1 cellular context compared by ENCODE assay signal in genomic region chr7:130894146-130895005, GRCh38.
TF ChIP-seq lines count a peak whose summit lies in the region.

No MANE protein-coding gene starts in this region.

TF ChIP-seq in HEK293, 187 proteins besides CTCF, POLR2A, EP300 and RAD21 (continued from another document):
- TF ChIP-seq, protein P1, sequence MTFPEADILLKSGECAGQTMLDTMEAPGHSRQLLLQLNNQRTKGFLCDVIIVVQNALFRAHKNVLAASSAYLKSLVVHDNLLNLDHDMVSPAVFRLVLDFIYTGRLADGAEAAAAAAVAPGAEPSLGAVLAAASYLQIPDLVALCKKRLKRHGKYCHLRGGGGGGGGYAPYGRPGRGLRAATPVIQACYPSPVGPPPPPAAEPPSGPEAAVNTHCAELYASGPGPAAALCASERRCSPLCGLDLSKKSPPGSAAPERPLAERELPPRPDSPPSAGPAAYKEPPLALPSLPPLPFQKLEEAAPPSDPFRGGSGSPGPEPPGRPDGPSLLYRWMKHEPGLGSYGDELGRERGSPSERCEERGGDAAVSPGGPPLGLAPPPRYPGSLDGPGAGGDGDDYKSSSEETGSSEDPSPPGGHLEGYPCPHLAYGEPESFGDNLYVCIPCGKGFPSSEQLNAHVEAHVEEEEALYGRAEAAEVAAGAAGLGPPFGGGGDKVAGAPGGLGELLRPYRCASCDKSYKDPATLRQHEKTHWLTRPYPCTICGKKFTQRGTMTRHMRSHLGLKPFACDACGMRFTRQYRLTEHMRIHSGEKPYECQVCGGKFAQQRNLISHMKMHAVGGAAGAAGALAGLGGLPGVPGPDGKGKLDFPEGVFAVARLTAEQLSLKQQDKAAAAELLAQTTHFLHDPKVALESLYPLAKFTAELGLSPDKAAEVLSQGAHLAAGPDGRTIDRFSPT (tag by site-specific recombination; IDR thresholded peaks at IDR 0.05) = peak; percentile 83
- TF ChIP-seq ZNF580 (tag by site-specific recombination; IDR thresholded peaks at IDR 0.05) (no peak), ZNF639 (tag by site-specific recombination; IDR thresholded peaks at IDR 0.05) (0 out of 2 replicates have a peak, but pooled peaks have one; percentile 25), GLIS1 (tag by site-specific recombination; IDR thresholded peaks at IDR 0.05) (peak; percentile 90), ZNF10 (tag by site-specific recombination; IDR thresholded peaks at IDR 0.05) (peak; percentile 74; the same call in 1 of the 2 replicates), IKZF3 (tag by site-specific recombination; IDR thresholded peaks at IDR 0.05) (peak; percentile 45; the same call in 1 of the 2 replicates), KLF17 (tag by site-specific recombination; IDR thresholded peaks at IDR 0.05) (peak; percentile 48; the same call in 1 of the 2 replicates), ZNF311 (tag by site-specific recombination; IDR thresholded peaks at IDR 0.05; ENCODE audit: borderline replicate concordance) (no peak), OSR2 (tag by site-specific recombination; IDR thresholded peaks at IDR 0.05) (0 out of 2 replicates have a peak, but pooled peaks have one; percentile 15), ZEB2 (tag by site-specific recombination; IDR thresholded peaks at IDR 0.05) (peak; percentile 64), ZNF16 (tag by site-specific recombination; IDR thresholded peaks at IDR 0.05; ENCODE audit: low read depth) (no peak), WT1 (tag by site-specific recombination; IDR thresholded peaks at IDR 0.05) (peak; percentile 30; the same call in 1 of the 2 replicates), ZNF292 (tag by site-specific recombination; IDR thresholded peaks at IDR 0.05; ENCODE audit: borderline replicate concordance, low read depth) (no peak), SP7 (tag by site-specific recombination; IDR thresholded peaks at IDR 0.05) (peak; percentile 90), SCRT2 (tag by site-specific recombination; IDR thresholded peaks at IDR 0.05) (peak; percentile 92), ZNF366 (tag by site-specific recombination; conservative IDR thresholded peaks at IDR 0.05) (peak; percentile 68), ZNF558 (tag by site-specific recombination; IDR thresholded peaks at IDR 0.05) (no peak), ZXDB (tag by site-specific recombination; IDR thresholded peaks at IDR 0.05) (no peak), ZNF324 (tag by site-specific recombination; IDR thresholded peaks at IDR 0.05) (0 out of 2 replicates have a peak, but pooled peaks have one; percentile 22), ZIC2 (tag by site-specific recombination; IDR thresholded peaks at IDR 0.05) (peak; percentile 92), ZNF114 (tag by site-specific recombination; IDR thresholded peaks at IDR 0.05) (no peak), PBX3 (CRISPR knock-in tag; IDR thresholded peaks at IDR 0.05) (no peak)
- TF ChIP-seq, protein P2, sequence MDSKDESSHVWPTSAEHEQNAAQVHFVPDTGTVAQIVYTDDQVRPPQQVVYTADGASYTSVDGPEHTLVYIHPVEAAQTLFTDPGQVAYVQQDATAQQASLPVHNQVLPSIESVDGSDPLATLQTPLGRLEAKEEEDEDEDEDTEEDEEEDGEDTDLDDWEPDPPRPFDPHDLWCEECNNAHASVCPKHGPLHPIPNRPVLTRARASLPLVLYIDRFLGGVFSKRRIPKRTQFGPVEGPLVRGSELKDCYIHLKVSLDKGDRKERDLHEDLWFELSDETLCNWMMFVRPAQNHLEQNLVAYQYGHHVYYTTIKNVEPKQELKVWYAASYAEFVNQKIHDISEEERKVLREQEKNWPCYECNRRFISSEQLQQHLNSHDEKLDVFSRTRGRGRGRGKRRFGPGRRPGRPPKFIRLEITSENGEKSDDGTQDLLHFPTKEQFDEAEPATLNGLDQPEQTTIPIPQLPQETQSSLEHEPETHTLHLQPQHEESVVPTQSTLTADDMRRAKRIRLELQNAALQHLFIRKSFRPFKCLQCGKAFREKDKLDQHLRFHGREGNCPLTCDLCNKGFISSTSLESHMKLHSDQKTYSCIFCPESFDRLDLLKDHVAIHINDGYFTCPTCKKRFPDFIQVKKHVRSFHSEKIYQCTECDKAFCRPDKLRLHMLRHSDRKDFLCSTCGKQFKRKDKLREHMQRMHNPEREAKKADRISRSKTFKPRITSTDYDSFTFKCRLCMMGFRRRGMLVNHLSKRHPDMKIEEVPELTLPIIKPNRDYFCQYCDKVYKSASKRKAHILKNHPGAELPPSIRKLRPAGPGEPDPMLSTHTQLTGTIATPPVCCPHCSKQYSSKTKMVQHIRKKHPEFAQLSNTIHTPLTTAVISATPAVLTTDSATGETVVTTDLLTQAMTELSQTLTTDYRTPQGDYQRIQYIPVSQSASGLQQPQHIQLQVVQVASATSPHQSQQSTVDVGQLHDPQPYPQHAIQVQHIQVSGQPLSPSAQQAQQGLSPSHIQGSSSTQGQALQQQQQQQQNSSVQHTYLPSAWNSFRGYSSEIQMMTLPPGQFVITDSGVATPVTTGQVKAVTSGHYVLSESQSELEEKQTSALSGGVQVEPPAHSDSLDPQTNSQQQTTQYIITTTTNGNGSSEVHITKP (tag by site-specific recombination; IDR thresholded peaks at IDR 0.05) = peak; percentile 81
- TF ChIP-seq, protein P3, sequence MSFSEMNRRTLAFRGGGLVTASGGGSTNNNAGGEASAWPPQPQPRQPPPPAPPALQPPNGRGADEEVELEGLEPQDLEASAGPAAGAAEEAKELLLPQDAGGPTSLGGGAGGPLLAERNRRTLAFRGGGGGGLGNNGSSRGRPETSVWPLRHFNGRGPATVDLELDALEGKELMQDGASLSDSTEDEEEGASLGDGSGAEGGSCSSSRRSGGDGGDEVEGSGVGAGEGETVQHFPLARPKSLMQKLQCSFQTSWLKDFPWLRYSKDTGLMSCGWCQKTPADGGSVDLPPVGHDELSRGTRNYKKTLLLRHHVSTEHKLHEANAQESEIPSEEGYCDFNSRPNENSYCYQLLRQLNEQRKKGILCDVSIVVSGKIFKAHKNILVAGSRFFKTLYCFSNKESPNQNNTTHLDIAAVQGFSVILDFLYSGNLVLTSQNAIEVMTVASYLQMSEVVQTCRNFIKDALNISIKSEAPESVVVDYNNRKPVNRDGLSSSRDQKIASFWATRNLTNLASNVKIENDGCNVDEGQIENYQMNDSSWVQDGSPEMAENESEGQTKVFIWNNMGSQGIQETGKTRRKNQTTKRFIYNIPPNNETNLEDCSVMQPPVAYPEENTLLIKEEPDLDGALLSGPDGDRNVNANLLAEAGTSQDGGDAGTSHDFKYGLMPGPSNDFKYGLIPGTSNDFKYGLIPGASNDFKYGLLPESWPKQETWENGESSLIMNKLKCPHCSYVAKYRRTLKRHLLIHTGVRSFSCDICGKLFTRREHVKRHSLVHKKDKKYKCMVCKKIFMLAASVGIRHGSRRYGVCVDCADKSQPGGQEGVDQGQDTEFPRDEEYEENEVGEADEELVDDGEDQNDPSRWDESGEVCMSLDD (tag by site-specific recombination; IDR thresholded peaks at IDR 0.05) = 0 out of 2 replicates have a peak, but pooled peaks have one; percentile 22
- TF ChIP-seq, protein P4, sequence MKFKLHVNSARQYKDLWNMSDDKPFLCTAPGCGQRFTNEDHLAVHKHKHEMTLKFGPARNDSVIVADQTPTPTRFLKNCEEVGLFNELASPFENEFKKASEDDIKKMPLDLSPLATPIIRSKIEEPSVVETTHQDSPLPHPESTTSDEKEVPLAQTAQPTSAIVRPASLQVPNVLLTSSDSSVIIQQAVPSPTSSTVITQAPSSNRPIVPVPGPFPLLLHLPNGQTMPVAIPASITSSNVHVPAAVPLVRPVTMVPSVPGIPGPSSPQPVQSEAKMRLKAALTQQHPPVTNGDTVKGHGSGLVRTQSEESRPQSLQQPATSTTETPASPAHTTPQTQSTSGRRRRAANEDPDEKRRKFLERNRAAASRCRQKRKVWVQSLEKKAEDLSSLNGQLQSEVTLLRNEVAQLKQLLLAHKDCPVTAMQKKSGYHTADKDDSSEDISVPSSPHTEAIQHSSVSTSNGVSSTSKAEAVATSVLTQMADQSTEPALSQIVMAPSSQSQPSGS (tag by site-specific recombination; IDR thresholded peaks at IDR 0.05; ENCODE audit: low read depth) = no peak
- TF ChIP-seq, protein P5, sequence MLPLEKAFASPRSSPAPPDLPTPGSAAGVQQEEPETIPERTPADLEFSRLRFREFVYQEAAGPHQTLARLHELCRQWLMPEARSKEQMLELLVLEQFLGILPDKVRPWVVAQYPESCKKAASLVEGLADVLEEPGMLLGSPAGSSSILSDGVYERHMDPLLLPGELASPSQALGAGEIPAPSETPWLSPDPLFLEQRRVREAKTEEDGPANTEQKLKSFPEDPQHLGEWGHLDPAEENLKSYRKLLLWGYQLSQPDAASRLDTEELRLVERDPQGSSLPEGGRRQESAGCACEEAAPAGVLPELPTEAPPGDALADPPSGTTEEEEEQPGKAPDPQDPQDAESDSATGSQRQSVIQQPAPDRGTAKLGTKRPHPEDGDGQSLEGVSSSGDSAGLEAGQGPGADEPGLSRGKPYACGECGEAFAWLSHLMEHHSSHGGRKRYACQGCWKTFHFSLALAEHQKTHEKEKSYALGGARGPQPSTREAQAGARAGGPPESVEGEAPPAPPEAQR (tag by site-specific recombination; IDR thresholded peaks at IDR 0.05) = no peak
